In genomic region chrX:9622128-9622527, GRCh38 we compare ENCODE assay signal across 15 cellular contexts.
"Had no signal": no experiment of that assay in that cellular context is flagged by ENCODE, and none has a peak within 500 bp of the region (broad histone marks: within the 10 kb centered on the region; RNA-seq: fewer than 3 reads in every experiment).

No MANE protein-coding gene starts in this region.

- H3K36me3 Mint-ChIP-seq: natural killer cell treated with Interleukin-12 subunit alpha and Interleukin-12 subunit beta and Interleukin-15 and Interleukin-18, amount 100 ng/mL, for 72 hours; type B pancreatic cell had no signal

- H3K4me3 Mint-ChIP-seq: natural killer cell treated with Interleukin-12 subunit alpha and Interleukin-12 subunit beta and Interleukin-15 and Interleukin-18, amount 100 ng/mL, for 72 hours; type B pancreatic cell had no signal

- H3K27ac Mint-ChIP-seq: natural killer cell treated with Interleukin-12 subunit alpha and Interleukin-12 subunit beta and Interleukin-15 and Interleukin-18, amount 100 ng/mL, for 72 hours; type B pancreatic cell had no signal

- DNase-seq: activated CD4-positive, alpha-beta T cell treated with anti-CD3 and anti-CD28 coated beads for 4 hours; activated effector memory CD4-positive, alpha-beta T cell treated with Interleukin-2 at 50 U/mL for 16 hours; dermis blood vessel endothelial cell; foreskin melanocyte; kidney glomerular epithelial cell; left ventricle myocardium superior; mesendoderm; posterior cingulate gyrus; retina; SHP77 treated with DMSO at 0.1 percent for 48 hours; stimulated activated naive CD4-positive, alpha-beta T cell treated with Interleukin-2 at 50 U/mL for 16 hours; T-helper 1 cell had no signal

- H3K27me3 Mint-ChIP-seq: natural killer cell treated with Interleukin-12 subunit alpha and Interleukin-12 subunit beta and Interleukin-15 and Interleukin-18, amount 100 ng/mL, for 72 hours; type B pancreatic cell had no signal

- ATAC-seq: left ventricle myocardium superior; natural killer cell treated with Interleukin-12 subunit alpha and Interleukin-12 subunit beta and Interleukin-15 and Interleukin-18, amount 100 ng/mL, for 72 hours; SK-N-SH treated with all-trans-retinoic acid at 6 μM for 48 hours had no signal

- H3K9me3 Mint-ChIP-seq: natural killer cell treated with Interleukin-12 subunit alpha and Interleukin-12 subunit beta and Interleukin-15 and Interleukin-18, amount 100 ng/mL, for 72 hours; type B pancreatic cell had no signal
